ENCODE assay signal across 8 cellular contexts in genomic region chrX:135973025-135973547, GRCh38. TPM values are rescaled to one million over a fixed set of nuclear protein-coding genes. Genes with fewer than 3 reads are reported as not detected.
DNase-seq lines count a peak whose midpoint lies in the region; FAIRE-seq and TF ChIP-seq lines count a peak whose summit lies in the region.

No MANE protein-coding gene starts in this region.

- H3K4me3 ChIP-seq in coronary artery = peak overlapping the region; percentile 73
- peak overlapping the region; percentile 87 for H3K4me3 ChIP-seq in mesendoderm (ENCODE audit: low read length)

- FAIRE-seq in urothelium cell line (lab: Jason Lieb, UNC) = no peak

- no peak overlapping the region for H2AK5ac ChIP-seq in mesendoderm (ENCODE audit: low read length)

- H3K79me1 ChIP-seq in mesendoderm (ENCODE audit: low read length) = no peaks in the 10 kb centered on the region

- no peaks in the 10 kb centered on the region for H3K27me3 ChIP-seq in mesendoderm (ENCODE audit: insufficient read depth, low read length, poor library complexity)

- peak overlapping the region; percentile 85 for H3K4me2 ChIP-seq in mesendoderm (ENCODE audit: low read length)

- peak overlapping the region; percentile 92 for H3K56ac ChIP-seq in mesendoderm (ENCODE audit: low read length)

- H4K5ac ChIP-seq in mesendoderm (ENCODE audit: low read length) = no peak overlapping the region

- no peaks in the 10 kb centered on the region for H3K4me1 ChIP-seq in mesendoderm (ENCODE audit: control insufficient read depth, low read depth, low read length)

- TF ChIP-seq CTCF in GM10266 (IDR thresholded peaks at IDR 0.05; ENCODE audit: control insufficient read depth, insufficient read depth, low read depth, missing control alignments) (peak; percentile 34), coronary artery (IDR thresholded peaks at IDR 0.05) (no peak)

- no peak overlapping the region for H3K4ac ChIP-seq in mesendoderm (ENCODE audit: low read depth, low read length)

- H3K9ac ChIP-seq in mesendoderm (ENCODE audit: low read length) = peak overlapping the region; percentile 86

- no peak overlapping the region for H2BK15ac ChIP-seq in mesendoderm (replicated peaks; ENCODE audit: low read depth)

- H3K27ac ChIP-seq in coronary artery = peak overlapping the region; percentile 83 to 85
- H3K27ac ChIP-seq in mesendoderm (ENCODE audit: low read depth, low read length) = no peak overlapping the region

- no peak overlapping the region for H4K8ac ChIP-seq in mesendoderm (ENCODE audit: low read depth, low read length)

- WGBS in mesendoderm (ENCODE audit: extremely low coverage, insufficient coverage, low lambda C conversion rate) = no CpG with 5 or more reads among the region's 10 CpGs

- H3K23ac ChIP-seq in mesendoderm (ENCODE audit: low read length) = no peak overlapping the region

- H3K79me2 ChIP-seq in mesendoderm (ENCODE audit: control insufficient read depth, insufficient read depth, low read length) = peaks cover 13% of the 10 kb centered on the region

- no peak overlapping the region for H3K18ac ChIP-seq in mesendoderm (ENCODE audit: low read length)

- DNase-seq in GM10266 (ENCODE audit: extremely low spot score) (no peak), HCEC 1CT (peak; percentile 19), OCI-M1 (lab: John Stamatoyannopoulos, UW) (peak; percentile 53), coronary artery (ENCODE audit: low spot score) (no peak), mesendoderm (no peak), urothelium cell line (ENCODE audit: low spot score) (peak; percentile 4), LoVo (ENCODE audit: low spot score) (no peak)
- DNase-seq in activated CD4-positive, CD25-positive, alpha-beta regulatory T cell treated with anti-CD3 and anti-CD28 coated beads, Interleukin-2, amount 50 U/mL, for 72 hours = no peak

- H2BK120ac ChIP-seq in mesendoderm (ENCODE audit: low read depth, low read length) = no peak overlapping the region

- no peak overlapping the region for H2BK5ac ChIP-seq in mesendoderm (ENCODE audit: low read length)

- H3K36me3 ChIP-seq in mesendoderm (ENCODE audit: control insufficient read depth, insufficient read depth, low read length) = no peaks in the 10 kb centered on the region

RNA-seq across cellular contexts. Expression of gene MMGT1, which starts 0.7 kb away (rescaled TPM):
- 21.2 TPM for polyA plus RNA-seq in mesendoderm (2013, experiment 1 of 2)
- 21.0 TPM for polyA plus RNA-seq in mesendoderm (2013, experiment 2 of 2)

RNA-seq across cellular contexts. Expression of gene SLC9A6, which starts 12.1 kb away (rescaled TPM):
- polyA plus RNA-seq in mesendoderm (2013, experiment 1 of 2) = 6.9 TPM
- 6.7 TPM for polyA plus RNA-seq in mesendoderm (2013, experiment 2 of 2)

Comparison
In these comparisons a context has a peak if more than half of its experiments do, and no peak if none do; other contexts are left out.
1. DNase-seq: peak in HCEC 1CT (single experiment), OCI-M1 (single experiment) and urothelium cell line (single experiment); none in GM10266 (single experiment), coronary artery (single experiment), mesendoderm (single experiment), activated CD4-positive, CD25-positive, alpha-beta regulatory T cell treated with anti-CD3 and anti-CD28 coated beads, Interleukin-2, amount 50 U/mL, for 72 hours (single experiment) and LoVo (single experiment).